In the genomic region with DNA sequence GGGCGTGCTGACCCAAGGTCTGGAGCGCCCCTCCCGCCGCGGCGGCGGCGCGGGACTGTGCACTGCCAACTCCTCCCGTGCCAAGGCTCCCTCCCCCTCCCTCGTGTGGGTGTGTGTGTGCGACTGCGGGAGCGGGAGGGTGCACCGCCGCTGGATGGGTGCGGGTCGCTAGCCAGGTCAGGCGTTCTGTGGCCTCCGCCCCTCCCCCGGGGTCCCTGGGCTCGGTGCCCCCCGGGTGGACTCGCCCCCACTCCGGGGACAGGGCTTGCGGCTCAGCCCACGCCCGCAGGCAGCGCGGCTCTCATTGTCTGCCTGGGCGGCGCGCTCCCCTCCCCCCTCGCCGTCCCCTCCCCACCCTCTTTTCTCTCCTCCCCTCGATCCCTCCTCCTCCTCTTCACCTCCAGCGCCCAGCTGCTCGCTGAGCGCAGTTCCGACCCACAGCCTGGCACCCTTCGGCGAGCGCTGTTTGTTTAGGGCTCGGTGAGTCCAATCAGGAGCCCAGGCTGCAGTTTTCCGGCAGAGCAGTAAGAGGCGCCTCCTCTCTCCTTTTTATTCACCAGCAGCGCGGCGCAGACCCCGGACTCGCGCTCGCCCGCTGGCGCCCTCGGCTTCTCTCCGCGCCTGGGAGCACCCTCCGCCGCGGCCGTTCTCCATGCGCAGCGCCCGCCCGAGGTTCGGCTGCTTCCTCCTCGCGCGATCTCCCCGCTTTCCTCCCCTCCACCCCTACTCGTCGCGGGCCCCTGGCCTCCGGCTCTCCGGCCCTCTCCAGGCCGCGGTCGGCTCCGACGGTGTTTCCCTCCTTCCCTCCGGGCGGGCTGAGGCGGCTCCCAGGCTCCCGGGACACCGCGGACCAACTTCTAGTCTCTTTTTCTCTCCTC, we compare ENCODE assay signal across 9 cellular contexts. TPM values are rescaled to one million over a fixed set of nuclear protein-coding genes. Genes with fewer than 3 reads are reported as not detected.
DNase-seq lines count a peak whose midpoint lies in the region; ATAC-seq and TF ChIP-seq lines count a peak whose summit lies in the region.
"Had no signal": no experiment of that assay in that cellular context is flagged by ENCODE, and none has a peak within 500 bp of the region (broad histone marks: within the 10 kb centered on the region; RNA-seq: fewer than 3 reads in every experiment).

TSS of gene GATA6 (plus strand) at position 579 of the 878 bp plus-strand sequence. CDS start 1,556 bp downstream, outside the sequence.

- in situ Hi-C loops in IMR-90 (cut with MboI; ENCODE audit: low sequenced_read_pairs), result no loop called here

- peak; percentile 78 for ATAC-seq in IMR-90 (ENCODE audit: low read depth)
- ATAC-seq in RWPE2 (ENCODE audit: low read depth), result peak; percentile 73
- ATAC-seq in GM19397 (IDR thresholded peaks at IDR 0.05; ENCODE audit: unreplicated experiment), result no peak

- H2BK15ac ChIP-seq in IMR-90 (ENCODE audit: low read depth, low read length), result peak within 1 kb of the TSS; percentile 27; the same call in 2 of the 3 replicates

- peak within 1 kb of the TSS; percentile 75 for H3K27ac ChIP-seq in IMR-90 (ENCODE audit: insufficient read depth, low read length)
- peak within 1 kb of the TSS; percentile 41 for H3K27ac ChIP-seq in RWPE2 (ENCODE audit: poor library complexity, severe bottlenecking)
- H3K27ac ChIP-seq in iPS-18a (ENCODE audit: low read length), result no peak within 1 kb of the TSS

- H3K4me1 ChIP-seq in IMR-90 (ENCODE audit: control insufficient read depth, insufficient read depth, low read length) (peaks cover 12% of the 10 kb centered on the region), RWPE2 (ENCODE audit: insufficient read depth, poor library complexity, severe bottlenecking) (peaks cover 9% of the 10 kb centered on the region), iPS-18a (ENCODE audit: control insufficient read depth, low read depth, low read length) (peaks cover 20% of the 10 kb centered on the region), skeletal muscle satellite cell (ENCODE audit: control insufficient read depth, insufficient read depth, low read length) (peaks cover 9% of the 10 kb centered on the region)

- TF ChIP-seq POLR2A in IMR-90 (IDR thresholded peaks at IDR 0.05; ENCODE audit: low read depth, low read length), result peak; percentile 98

- TF ChIP-seq CTCF in IMR-90 (conservative IDR thresholded peaks at IDR 0.05; ENCODE audit: low read depth, low read length) (peak; percentile 65), RWPE2 (IDR thresholded peaks at IDR 0.05; ENCODE audit: poor library complexity, severe bottlenecking) (peak; percentile 76), brain (conservative IDR thresholded peaks at IDR 0.05) (peak; percentile 47 to 68)

- peak within 1 kb of the TSS; percentile 65 for H3K4ac ChIP-seq in IMR-90 (ENCODE audit: low read depth, low read length)

- H3K36me3 Mint-ChIP-seq in brain, result no peaks in the 10 kb centered on the region

- no TSS peak for BruUV-seq in IMR-90 (replicated peaks; lab: Mats Ljungman, UMichigan)

- CTCF ChIA-PET in IMR-90 (lab: Yijun Ruan, JAX), result interaction anchor here (0.5 to 0.7 kb wide), 3 partner anchors 13 to 404 kb away, joined by 3 to 5 read pairs (median 3); no protein-coding TSS in a partner anchor

- H4K8ac ChIP-seq in IMR-90 (ENCODE audit: low read depth in 2 of 2, low read length in 2 of 2), result peak within 1 kb of the TSS; percentile 43 to 62; a peak in 2 of 4 replicates

- H3K27me3 ChIP-seq in IMR-90 (ENCODE audit: control insufficient read depth, insufficient read depth, low read length), result peaks cover 45% of the 10 kb centered on the region
- peaks cover 43% of the 10 kb centered on the region for H3K27me3 ChIP-seq in RWPE2 (ENCODE audit: insufficient read depth, poor library complexity, severe bottlenecking)
- peaks cover 100% of the 10 kb centered on the region for H3K27me3 ChIP-seq in iPS-18a (ENCODE audit: control insufficient read depth, insufficient read depth, low read length)
- H3K27me3 ChIP-seq in skeletal muscle satellite cell (ENCODE audit: control insufficient read depth, insufficient read depth, low read length), result peaks cover 91% of the 10 kb centered on the region

- peak within 1 kb of the TSS; percentile 62; the same call in 1 of the 2 replicates for H2BK20ac ChIP-seq in IMR-90 (ENCODE audit: low read depth, low read length)

- no peaks in the 10 kb centered on the region for H3K9me1 ChIP-seq in IMR-90 (ENCODE audit: insufficient read depth, low read length)

- H2AFZ ChIP-seq in IMR-90 (replicated peaks; ENCODE audit: low read length, poor library complexity), result peak within 1 kb of the TSS; percentile 87

- peaks cover 14% of the 10 kb centered on the region for H3K9me3 ChIP-seq in IMR-90 (ENCODE audit: control insufficient read depth, insufficient read depth, low read length)
- H3K9me3 ChIP-seq in RWPE2 (ENCODE audit: severe bottlenecking), result no peaks in the 10 kb centered on the region
- no peaks in the 10 kb centered on the region for H3K9me3 ChIP-seq in iPS-18a (ENCODE audit: control insufficient read depth, low read depth, low read length)
- no peaks in the 10 kb centered on the region for H3K9me3 ChIP-seq in skeletal muscle satellite cell (replicated peaks; ENCODE audit: low read length)

- peak within 1 kb of the TSS; percentile 89 for H3K23ac ChIP-seq in IMR-90 (ENCODE audit: low read depth, low read length)

- H3K36me3 ChIP-seq in IMR-90 (ENCODE audit: control insufficient read depth, insufficient read depth, low read length) (peaks cover 8% of the 10 kb centered on the region), RWPE2 (ENCODE audit: low read depth) (peaks cover 5% of the 10 kb centered on the region; the same call in 1 of the 2 replicates), iPS-18a (ENCODE audit: control insufficient read depth, low read depth, low read length) (no peaks in the 10 kb centered on the region), skeletal muscle satellite cell (ENCODE audit: insufficient read depth, low read length) (no peaks in the 10 kb centered on the region)

- intact Hi-C loops in IMR-90 (cut with micrococcal nuclease), result loop anchor here (1.0 to 5.0 kb wide), 3 partner anchors 300 to 533 kb away; no protein-coding TSS in a partner anchor

- peaks cover 91% of the 10 kb centered on the region for H3K27me3 Mint-ChIP-seq in brain

- dilution Hi-C loops in IMR-90 (cut with HindIII; ENCODE audit: low sequenced_read_pairs, unreplicated experiment), result no loop called here

- POLR2A ChIA-PET in IMR-90 (lab: Charles Lee; ENCODE audit: unreplicated experiment), result interaction anchor here (0.6 kb wide), 1 partner anchor 9 kb away, joined by 3 read pairs; no protein-coding TSS in a partner anchor

- H2BK5ac ChIP-seq in IMR-90 (ENCODE audit: low read depth, low read length, poor library complexity, severe bottlenecking), result peak within 1 kb of the TSS; percentile 48

- H2AK5ac ChIP-seq in IMR-90 (ENCODE audit: low read depth, low read length), result peak within 1 kb of the TSS; percentile 79

- peak within 1 kb of the TSS; percentile 94 for H3K4me2 ChIP-seq in IMR-90 (ENCODE audit: low read depth, low read length)
- H3K4me2 ChIP-seq in skeletal muscle satellite cell (ENCODE audit: low read length), result peak within 1 kb of the TSS; percentile 90

- H3K4me3 ChIP-seq in IMR-90 (ENCODE audit: insufficient read depth, low read depth, low read length) (peak within 1 kb of the TSS; percentile 77), RWPE2 (ENCODE audit: severe bottlenecking) (peak within 1 kb of the TSS; percentile 82), iPS-18a (ENCODE audit: low read length) (peak within 1 kb of the TSS; percentile 64), skeletal muscle satellite cell (ENCODE audit: low read length) (peak within 1 kb of the TSS; percentile 83)

- peaks cover 34% of the 10 kb centered on the region for H3K4me1 Mint-ChIP-seq in brain

- peak within 1 kb of the TSS; percentile 66 for H4K91ac ChIP-seq in IMR-90 (ENCODE audit: insufficient read depth, low read depth, low read length)

- peaks cover 4 to 18% of the 10 kb centered on the region in 2 experiments; a peak in 2 of 4 replicates for H3K79me1 ChIP-seq in IMR-90 (ENCODE audit: low read depth in 1 of 2, low read length in 2 of 2)

- peak within 1 kb of the TSS; percentile 84 for H2BK120ac ChIP-seq in IMR-90 (ENCODE audit: low read depth, low read length)

- DNase-seq in NCI-H510A treated with DMSO at 0.1 percent for 48 hours (lab: John Stamatoyannopoulos, UW), result peak; percentile 12
- no peak for DNase-seq in NCI-H510A (lab: John Stamatoyannopoulos, UW)
- peak; percentile 91 for DNase-seq in IMR-90
- peak; percentile 79 for DNase-seq in RWPE2 (ENCODE audit: low spot score)
- DNase-seq: DND-41 had no signal

- peak within 1 kb of the TSS; percentile 77 for H2AK9ac ChIP-seq in IMR-90 (replicated peaks; ENCODE audit: low read depth, low read length, poor library complexity)

- H3K14ac ChIP-seq in IMR-90 (replicated peaks; ENCODE audit: low read depth, low read length), result peak within 1 kb of the TSS; percentile 68

- H3K56ac ChIP-seq in IMR-90 (ENCODE audit: extremely low read depth, insufficient read depth, low read length), result peak within 1 kb of the TSS; percentile 80; the same call in 1 of the 2 replicates

- peaks cover 0 to 15% (median 0%) of the 10 kb centered on the region in 5 experiments for H3K9me3 Mint-ChIP-seq in brain

- no peak within 1 kb of the TSS for H4K5ac ChIP-seq in IMR-90 (ENCODE audit: low read depth, low read length)

- H3K4me3 Mint-ChIP-seq in brain, result peak within 1 kb of the TSS; percentile 87 to 93 (median 89)

- peak within 1 kb of the TSS in 4 of 5 experiments; percentile 13 to 84 (median 55) for H3K27ac Mint-ChIP-seq in brain

- H3K9ac ChIP-seq in IMR-90 (ENCODE audit: low read depth, low read length), result peak within 1 kb of the TSS; percentile 89
- no peak within 1 kb of the TSS for H3K9ac ChIP-seq in iPS-18a (ENCODE audit: low read length)
- no peak within 1 kb of the TSS for H3K9ac ChIP-seq in skeletal muscle satellite cell (ENCODE audit: low read depth, low read length)

- peaks cover 43% of the 10 kb centered on the region for H4K20me1 ChIP-seq in IMR-90 (ENCODE audit: insufficient read depth, low read length)

- WGBS in IMR-90 (ENCODE audit: extremely low coverage in 2 of 2, insufficient read length in 1 of 2), 2 experiments, result 1% methylated on average over 15 of the region's 87 CpGs; no CpG with 5 or more reads in 1 of the 2 experiments

- TF ChIP-seq RAD21 in IMR-90 (IDR thresholded peaks at IDR 0.05; ENCODE audit: low read length), result peak; percentile 59

- H3K18ac ChIP-seq in IMR-90 (ENCODE audit: low read depth, low read length), result peak within 1 kb of the TSS; percentile 44; the same call in 1 of the 2 replicates

TF ChIP-seq in IMR-90, 13 proteins besides CTCF, POLR2A, EP300 and RAD21 (continues in another document):
- TF ChIP-seq MAZ (IDR thresholded peaks at IDR 0.05; ENCODE audit: borderline replicate concordance, low read depth, low read length) (peak; percentile 11; the same call in 1 of the 2 replicates), FOS (IDR thresholded peaks at IDR 0.05; ENCODE audit: low read depth, low read length) (no peak), BHLHE40 (IDR thresholded peaks at IDR 0.05; ENCODE audit: low read depth, low read length) (peak; percentile 66; the same call in 1 of the 2 replicates)

RNA-seq across cellular contexts. Expression of gene GATA6, which starts in this region (rescaled TPM):
- total RNA-seq in IMR-90 (2012; rRNA removed), result 2.5 and 3.3 TPM in 2 replicates
- 4.0 and 4.2 TPM in 2 replicates for polyA plus RNA-seq in IMR-90 (2012; rRNA removed)
- 1.8 and 5.7 TPM in 2 replicates for polyA plus RNA-seq in IMR-90 (2012; cell fraction: cytosol; rRNA removed)
- polyA plus RNA-seq in IMR-90 (2012; cell fraction: nucleus; rRNA removed; ENCODE audit: low replicate concordance), result 10.4 and 10.7 TPM in 2 replicates
- polyA plus RNA-seq in brain (ENCODE audit: insufficient read depth, low read depth, low replicate concordance), result not detected
- 0.51 and 0.66 TPM in 2 replicates for total RNA-seq in skeletal muscle satellite cell (2012; rRNA removed)
